In genomic region chr5:177029498-177029897, GRCh38 we compare ENCODE assay signal across 1 cellular context.
TF ChIP-seq lines count a peak whose summit lies in the region.

No MANE protein-coding gene starts in this region.

TF ChIP-seq in K562, 482 proteins besides CTCF, POLR2A, EP300 and RAD21:
- TF ChIP-seq YY1 (IDR thresholded peaks at IDR 0.05; ENCODE audit: borderline replicate concordance in 1 of 3, control insufficient read depth in 1 of 3, extremely low read depth in 1 of 3, insufficient read depth in 3 of 3, insufficient read length in 1 of 3, insufficient replicate concordance in 2 of 3, low read depth in 1 of 3, low read length in 2 of 3) (peak in 1 of 3 experiments; percentile 43), ZMIZ1 (IDR thresholded peaks at IDR 0.05; ENCODE audit: low read depth in 2 of 2, low read length in 2 of 2) (no peak), CC2D1A (IDR thresholded peaks at IDR 0.05) (0 out of 2 replicates have a peak, but pooled peaks have one; percentile 23), ZBTB33 (CRISPR knock-in tag; IDR thresholded peaks at IDR 0.05) (peak; percentile 86), ZNF395 (CRISPR knock-in tag; IDR thresholded peaks at IDR 0.05) (no peak), NR2C1 (IDR thresholded peaks at IDR 0.05) (peak; percentile 65), NR2C1 (tag; IDR thresholded peaks at IDR 0.05) (peak; percentile 69)
